ENCODE assay signal across 1 cellular context in the genomic region with DNA sequence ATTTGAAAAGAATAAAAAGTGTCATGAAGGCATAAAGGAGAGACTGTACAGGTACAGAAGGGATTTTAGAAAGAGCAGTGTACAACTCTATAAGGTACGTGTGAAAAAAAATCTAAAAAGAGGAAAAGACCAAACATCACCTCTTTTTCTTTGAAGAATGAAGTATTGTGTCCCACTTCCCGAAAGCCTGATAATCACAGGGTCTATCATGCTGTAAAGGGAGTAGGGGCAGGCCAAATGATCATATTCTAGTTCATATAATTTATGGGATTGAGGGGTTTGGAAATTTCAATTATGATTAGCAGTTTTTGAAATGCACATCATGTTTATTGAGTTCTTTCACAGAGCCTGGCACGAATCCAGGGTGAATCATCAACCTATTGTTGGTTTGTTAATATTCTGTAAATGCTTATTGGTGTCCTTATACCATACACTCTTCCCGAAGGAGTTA.
TF ChIP-seq lines count a peak whose summit lies in the region.

No MANE protein-coding gene starts in this region.

TF ChIP-seq in K562, 482 proteins besides CTCF, POLR2A, EP300 and RAD21 (continued from another document):
- TF ChIP-seq, protein P1, sequence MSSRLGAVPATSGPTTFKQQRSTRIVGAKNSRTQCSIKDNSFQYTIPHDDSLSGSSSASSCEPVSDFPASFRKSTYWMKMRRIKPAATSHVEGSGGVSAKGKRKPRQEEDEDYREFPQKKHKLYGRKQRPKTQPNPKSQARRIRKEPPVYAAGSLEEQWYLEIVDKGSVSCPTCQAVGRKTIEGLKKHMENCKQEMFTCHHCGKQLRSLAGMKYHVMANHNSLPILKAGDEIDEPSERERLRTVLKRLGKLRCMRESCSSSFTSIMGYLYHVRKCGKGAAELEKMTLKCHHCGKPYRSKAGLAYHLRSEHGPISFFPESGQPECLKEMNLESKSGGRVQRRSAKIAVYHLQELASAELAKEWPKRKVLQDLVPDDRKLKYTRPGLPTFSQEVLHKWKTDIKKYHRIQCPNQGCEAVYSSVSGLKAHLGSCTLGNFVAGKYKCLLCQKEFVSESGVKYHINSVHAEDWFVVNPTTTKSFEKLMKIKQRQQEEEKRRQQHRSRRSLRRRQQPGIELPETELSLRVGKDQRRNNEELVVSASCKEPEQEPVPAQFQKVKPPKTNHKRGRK (tag; IDR thresholded peaks at IDR 0.05) = peak; percentile 53
- no peak for TF ChIP-seq ZNF431 (CRISPR knock-in tag; IDR thresholded peaks at IDR 0.05)
- TF ChIP-seq, protein P2, sequence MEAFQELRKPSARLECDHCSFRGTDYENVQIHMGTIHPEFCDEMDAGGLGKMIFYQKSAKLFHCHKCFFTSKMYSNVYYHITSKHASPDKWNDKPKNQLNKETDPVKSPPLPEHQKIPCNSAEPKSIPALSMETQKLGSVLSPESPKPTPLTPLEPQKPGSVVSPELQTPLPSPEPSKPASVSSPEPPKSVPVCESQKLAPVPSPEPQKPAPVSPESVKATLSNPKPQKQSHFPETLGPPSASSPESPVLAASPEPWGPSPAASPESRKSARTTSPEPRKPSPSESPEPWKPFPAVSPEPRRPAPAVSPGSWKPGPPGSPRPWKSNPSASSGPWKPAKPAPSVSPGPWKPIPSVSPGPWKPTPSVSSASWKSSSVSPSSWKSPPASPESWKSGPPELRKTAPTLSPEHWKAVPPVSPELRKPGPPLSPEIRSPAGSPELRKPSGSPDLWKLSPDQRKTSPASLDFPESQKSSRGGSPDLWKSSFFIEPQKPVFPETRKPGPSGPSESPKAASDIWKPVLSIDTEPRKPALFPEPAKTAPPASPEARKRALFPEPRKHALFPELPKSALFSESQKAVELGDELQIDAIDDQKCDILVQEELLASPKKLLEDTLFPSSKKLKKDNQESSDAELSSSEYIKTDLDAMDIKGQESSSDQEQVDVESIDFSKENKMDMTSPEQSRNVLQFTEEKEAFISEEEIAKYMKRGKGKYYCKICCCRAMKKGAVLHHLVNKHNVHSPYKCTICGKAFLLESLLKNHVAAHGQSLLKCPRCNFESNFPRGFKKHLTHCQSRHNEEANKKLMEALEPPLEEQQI (IDR thresholded peaks at IDR 0.05) = no peak
- TF ChIP-seq ARID1B (IDR thresholded peaks at IDR 0.05) = 0 out of 2 replicates have a peak, but pooled peaks have one; percentile 26
- TF ChIP-seq PTBP1 (IDR thresholded peaks at IDR 0.05; ENCODE audit: low read depth, low read length) = no peak
